Comparison of ENCODE assay signal across 11 cellular contexts in genomic region chr18:63158676-63159291, GRCh38.
DNase-seq lines count a peak whose midpoint lies in the region; ATAC-seq and TF ChIP-seq lines count a peak whose summit lies in the region.
"Had no signal": no experiment of that assay in that cellular context is flagged by ENCODE, and none has a peak within 500 bp of the region (broad histone marks: within the 10 kb centered on the region; RNA-seq: fewer than 3 reads in every experiment).

No MANE protein-coding gene starts in this region.

- H3K36me3 ChIP-seq in adrenal gland (replicated peaks in 1 of 2), result no peaks in the 10 kb centered on the region

- 87 to 93% (median 89%) methylated on average over 6 of the region's 6 CpGs for WGBS in adrenal gland, 4 donors

- no peaks in the 10 kb centered on the region for H3K27me3 ChIP-seq in adrenal gland

- no peak overlapping the region for H3K4me3 ChIP-seq in adrenal gland

- TF ChIP-seq POLR2A in adrenal gland (IDR thresholded peaks at IDR 0.05), result no peak

- peak overlapping the region; percentile 78 for H3K4me3 Mint-ChIP-seq in activated T-helper 2 cell treated with anti-CD3 and anti-CD28 coated beads, Interferon-gamma antibody, Interleukin-2, Interleukin-4, amounts not matched to agents 10 μg/mL and 5 μg/mL and 100 μg/mL, durations not matched to agents 14 hours and 24 hours and 36 hours (ENCODE audit: low read depth)

- no peaks in the 10 kb centered on the region for H3K9me3 ChIP-seq in adrenal gland (replicated peaks in 1 of 3)

- no peak for DNase-seq in activated T-helper 2 cell treated with anti-CD3 and anti-CD28 coated beads, Interferon-gamma antibody, Interleukin-2, Interleukin-4, amounts not matched to agents 10 μg/mL and 5 μg/mL and 100 μg/mL, durations not matched to agents 14 hours and 24 hours and 36 hours (ENCODE audit: low spot score)
- DNase-seq in stimulated activated CD4-positive, alpha-beta T cell treated with anti-CD3 and anti-CD28 coated beads, Interleukin-4, amount 100 ng/mL, for 24 hours, result peak; percentile 68
- DNase-seq in D341Med (ENCODE audit: low spot score), result no peak
- no peak for DNase-seq in DMS114 treated with DMSO at 0.1 percent for 48 hours (lab: John Stamatoyannopoulos, UW; ENCODE audit: unreplicated experiment)
- no peak for DNase-seq in adrenal gland
- DNase-seq: GDM1 had no signal

- no peaks in the 10 kb centered on the region for H3K27me3 Mint-ChIP-seq in activated T-helper 2 cell treated with anti-CD3 and anti-CD28 coated beads, Interferon-gamma antibody, Interleukin-2, Interleukin-4, amounts not matched to agents 10 μg/mL and 5 μg/mL and 100 μg/mL, durations not matched to agents 14 hours and 24 hours and 36 hours (ENCODE audit: low read depth)

- peaks cover 42% of the 10 kb centered on the region for H3K36me3 Mint-ChIP-seq in activated T-helper 2 cell treated with anti-CD3 and anti-CD28 coated beads, Interferon-gamma antibody, Interleukin-2, Interleukin-4, amounts not matched to agents 10 μg/mL and 5 μg/mL and 100 μg/mL, durations not matched to agents 14 hours and 24 hours and 36 hours (ENCODE audit: low read depth)

- no peak overlapping the region for H3K27ac ChIP-seq in adrenal gland
- H3K27ac ChIP-seq: VCaP had no signal

- peaks cover 7 to 20% of the 10 kb centered on the region in 2 donors for H3K4me1 ChIP-seq in adrenal gland (replicated peaks in 1 of 2)

- no peak for TF ChIP-seq CTCF in adrenal gland (IDR thresholded peaks at IDR 0.05)

- intact Hi-C loops in activated T-helper 2 cell treated with anti-CD3 and anti-CD28 coated beads, Interferon-gamma antibody, Interleukin-2, Interleukin-4, amounts not matched to agents 10 μg/mL and 5 μg/mL and 100 μg/mL, durations not matched to agents 14 hours and 24 hours and 36 hours (cut with micrococcal nuclease), result loop anchor here (1.0 to 2.0 kb wide), 2 partner anchors 51 to 208 kb away; partner anchors contain the start of gene KDSR
- intact Hi-C loops in adrenal gland (cut with DNase I), result loop anchor here in 1 of 2 donors (10.0 kb wide), 1 partner anchor 144 kb away; no protein-coding TSS in a partner anchor

- H3K27ac Mint-ChIP-seq in activated T-helper 2 cell treated with anti-CD3 and anti-CD28 coated beads, Interferon-gamma antibody, Interleukin-2, Interleukin-4, amounts not matched to agents 10 μg/mL and 5 μg/mL and 100 μg/mL, durations not matched to agents 14 hours and 24 hours and 36 hours, result peak overlapping the region; percentile 99

- peak; percentile 25 for ATAC-seq in GM18519 (IDR thresholded peaks at IDR 0.05; ENCODE audit: low FRiP score, unreplicated experiment)
- ATAC-seq in HG03432 (IDR thresholded peaks at IDR 0.05; ENCODE audit: unreplicated experiment), result peak; percentile 15
- no peak for ATAC-seq in HG02852 (IDR thresholded peaks at IDR 0.05; ENCODE audit: unreplicated experiment)
- ATAC-seq: left lobe of liver had no signal

- H3K9me3 Mint-ChIP-seq in activated T-helper 2 cell treated with anti-CD3 and anti-CD28 coated beads, Interferon-gamma antibody, Interleukin-2, Interleukin-4, amounts not matched to agents 10 μg/mL and 5 μg/mL and 100 μg/mL, durations not matched to agents 14 hours and 24 hours and 36 hours, result no peaks in the 10 kb centered on the region

- H3K4me1 Mint-ChIP-seq in activated T-helper 2 cell treated with anti-CD3 and anti-CD28 coated beads, Interferon-gamma antibody, Interleukin-2, Interleukin-4, amounts not matched to agents 10 μg/mL and 5 μg/mL and 100 μg/mL, durations not matched to agents 14 hours and 24 hours and 36 hours (ENCODE audit: low read depth), result peaks cover 99% of the 10 kb centered on the region
